ENCODE assay signal across 11 cellular contexts in genomic region chr7:100719523-100720319, GRCh38. TPM values are rescaled to one million over a fixed set of nuclear protein-coding genes. Genes with fewer than 3 reads are reported as not detected.
A peak's percentile ranks its signal among the peaks of the same experiment; 100 is the strongest.
DNase-seq lines count a peak whose midpoint lies in the region; ATAC-seq and TF ChIP-seq lines count a peak whose summit lies in the region.
"Had no signal": no experiment of that assay in that cellular context is flagged by ENCODE, and none has a peak within 500 bp of the region (broad histone marks: within the 10 kb centered on the region; RNA-seq: fewer than 3 reads in every experiment).

No MANE protein-coding gene starts in this region.

- in situ Hi-C loops in KBM-7 (cut with MboI; ENCODE audit: low pct_unique_long_range_greater_than_20kb, low sequenced_read_pairs), result no loop called here

- peak; percentile 35 for TF ChIP-seq CTCF in cardiac fibroblast (IDR thresholded peaks at IDR 0.05; ENCODE audit: low read depth, low read length)

- no peak overlapping the region for H2BK15ac ChIP-seq in mesenchymal stem cell (ENCODE audit: low read depth, poor library complexity, severe bottlenecking)

- no peaks in the 10 kb centered on the region for H3K79me1 ChIP-seq in mesenchymal stem cell (replicated peaks; ENCODE audit: low read length, poor library complexity, severe bottlenecking)

- H3K4me3 ChIP-seq in cardiac fibroblast (replicated peaks in 1 of 2; ENCODE audit: low read depth in 2 of 2, low read length in 2 of 2) (no peak overlapping the region), mesenchymal stem cell (ENCODE audit: insufficient read depth in 1 of 2, low read depth in 1 of 2, low read length in 2 of 2) (peak overlapping the region in 1 of 2 experiments; percentile 62)

- H2BK5ac ChIP-seq in mesenchymal stem cell (ENCODE audit: low read depth, low read length, poor library complexity, severe bottlenecking), result no peak overlapping the region

- peaks cover 45 to 62% of the 10 kb centered on the region in 2 experiments for H3K27me3 ChIP-seq in mesenchymal stem cell (ENCODE audit: control insufficient read depth in 1 of 2, insufficient read depth in 1 of 2, low read length in 2 of 2)

- H3K4me2 ChIP-seq in mesenchymal stem cell (ENCODE audit: low read length, poor library complexity, severe bottlenecking), result no peak overlapping the region

- H3K27ac ChIP-seq in mesenchymal stem cell (ENCODE audit: low read length, poor library complexity, severe bottlenecking), result no peak overlapping the region

- H2AK5ac ChIP-seq in mesenchymal stem cell (ENCODE audit: low read length, severe bottlenecking), result no peak overlapping the region

- no peak overlapping the region for H2BK12ac ChIP-seq in mesenchymal stem cell (ENCODE audit: low read length in 2 of 2)

- ATAC-seq in GM18517 (IDR thresholded peaks at IDR 0.05; ENCODE audit: unreplicated experiment) (no peak), GM21447 (IDR thresholded peaks at IDR 0.05; ENCODE audit: unreplicated experiment) (no peak)

- H3K14ac ChIP-seq in mesenchymal stem cell (ENCODE audit: low read length in 2 of 2), result no peak overlapping the region

- no peak overlapping the region for H3K9ac ChIP-seq in mesenchymal stem cell (ENCODE audit: low read length)

- no peak overlapping the region for H4K8ac ChIP-seq in mesenchymal stem cell (ENCODE audit: low read length)

- peak; percentile 42 for DNase-seq in AG20443 (ENCODE audit: low spot score)
- peak; percentile 31 for DNase-seq in KBM-7
- peak; percentile 45 to 50 for DNase-seq in cardiac fibroblast (ENCODE audit: low read depth in 2 of 2)
- DNase-seq in mesenchymal stem cell, result peak; percentile 32
- DNase-seq in NAMALWA (ENCODE audit: low spot score), result no peak
- no peak for DNase-seq in central memory CD4-positive, alpha-beta T cell
- DNase-seq: DND-41; NCI-H1417 treated with DMSO at 0.1 percent for 48 hours; stimulated activated CD4-positive, alpha-beta T cell treated with anti-CD3 and anti-CD28 coated beads, Interleukin-12 subunit alpha, Interleukin-12 subunit beta, amount 100 ng/mL, for 4 hours had no signal

- no peak overlapping the region for H3K23ac ChIP-seq in mesenchymal stem cell (ENCODE audit: low read length in 2 of 2)

- no peak overlapping the region for H3K18ac ChIP-seq in mesenchymal stem cell (ENCODE audit: low read depth in 1 of 2, low read length in 2 of 2)

- no peak overlapping the region for H3K4ac ChIP-seq in mesenchymal stem cell (ENCODE audit: low read depth in 1 of 2, low read length in 2 of 2)

- 76% methylated on average over 6 of the region's 8 CpGs for WGBS in mesenchymal stem cell

- H2AFZ ChIP-seq in mesenchymal stem cell (ENCODE audit: low read depth, low read length), result no peak overlapping the region

- peaks cover 6% of the 10 kb centered on the region for H3K9me3 ChIP-seq in mesenchymal stem cell (ENCODE audit: control insufficient read depth, low read length)

- H4K91ac ChIP-seq in mesenchymal stem cell (ENCODE audit: low read length), result no peak overlapping the region

- H3K36me3 ChIP-seq in mesenchymal stem cell (ENCODE audit: control insufficient read depth in 1 of 2, insufficient read depth in 2 of 2, low read depth in 1 of 2, low read length in 2 of 2), result peaks cover 0 to 3% of the 10 kb centered on the region in 2 experiments

- peaks cover 8% of the 10 kb centered on the region for H3K4me1 ChIP-seq in mesenchymal stem cell (ENCODE audit: control insufficient read depth, insufficient read depth, low read depth, low read length)

- H2BK120ac ChIP-seq in mesenchymal stem cell (ENCODE audit: low read depth, low read length), result no peak overlapping the region

RNA-seq across cellular contexts. Expression of gene EPO, which starts 0.5 kb away (rescaled TPM):
- polyA plus RNA-seq in mesenchymal stem cell (2013, experiment 1 of 2), result 0.03 TPM
- polyA plus RNA-seq in mesenchymal stem cell (2013, experiment 2 of 2), result 0.03 TPM

RNA-seq across cellular contexts. Expression of gene ZAN, which starts 13.7 kb away (rescaled TPM):
- polyA plus RNA-seq in mesenchymal stem cell (2013, experiment 1 of 2), result not detected
- polyA plus RNA-seq in mesenchymal stem cell (2013, experiment 2 of 2), result not detected

RNA-seq across cellular contexts. Expression of gene POP7, which starts 13.8 kb away (rescaled TPM):
- 32.8 TPM for polyA plus RNA-seq in mesenchymal stem cell (2013, experiment 1 of 2)
- 33.6 TPM for polyA plus RNA-seq in mesenchymal stem cell (2013, experiment 2 of 2)

RNA-seq across cellular contexts. Expression of gene GIGYF1, which starts 25.7 kb away (rescaled TPM):
- 13.2 TPM for polyA plus RNA-seq in mesenchymal stem cell (2013, experiment 1 of 2)
- polyA plus RNA-seq in mesenchymal stem cell (2013, experiment 2 of 2), result 12.0 TPM

RNA-seq across cellular contexts. Expression of gene GNB2, which starts 46.2 kb away (rescaled TPM):
- 145 TPM for polyA plus RNA-seq in mesenchymal stem cell (2013, experiment 1 of 2)
- 145 TPM for polyA plus RNA-seq in mesenchymal stem cell (2013, experiment 2 of 2)

Comparison
In these comparisons a context has a peak if more than half of its experiments do, and no peak if none do; other contexts are left out.
1. DNase-seq: peak in AG20443 (single experiment), KBM-7 (single experiment), cardiac fibroblast (2 of 2) and mesenchymal stem cell (single experiment); none in NAMALWA (single experiment) and central memory CD4-positive, alpha-beta T cell (single experiment).